ENCODE assay signal across 19 cellular contexts in the genomic region with DNA sequence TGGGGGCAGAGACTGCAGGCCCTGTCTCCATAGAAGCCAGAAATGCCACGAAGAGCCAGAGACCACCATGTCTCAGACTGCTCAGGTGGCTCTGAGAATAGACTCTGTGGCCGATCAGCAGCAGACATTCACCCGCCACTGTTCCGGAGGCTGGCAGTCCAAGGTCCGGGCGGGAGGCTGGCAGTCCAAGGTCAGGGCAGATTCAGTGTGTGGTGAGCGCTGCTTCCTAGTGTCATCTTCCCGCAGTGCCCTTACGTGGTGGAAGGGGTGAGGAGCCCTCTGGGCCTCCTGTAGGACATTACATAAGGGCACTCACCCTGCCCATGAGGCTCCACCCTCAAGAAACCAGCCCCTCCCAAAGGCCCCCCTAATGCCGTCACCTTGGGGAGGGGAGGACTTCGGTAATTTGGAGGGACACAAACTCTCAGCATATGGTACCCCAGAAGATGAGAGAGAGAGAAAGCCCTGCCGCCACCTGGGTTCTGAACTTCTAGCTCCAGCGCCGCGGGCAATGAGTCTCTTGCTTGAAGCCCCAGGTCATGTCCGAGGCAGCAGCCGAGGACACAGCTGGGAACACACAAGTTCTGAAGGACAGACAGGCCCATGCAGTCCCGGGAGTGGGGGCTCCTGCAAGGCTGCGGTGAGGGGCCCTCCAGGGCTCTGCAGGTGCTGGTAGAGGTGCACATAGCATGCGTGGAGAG. TPM values are rescaled to one million over a fixed set of nuclear protein-coding genes. Genes with fewer than 3 reads are reported as not detected.
DNase-seq lines count a peak whose midpoint lies in the region; ATAC-seq, FAIRE-seq and TF ChIP-seq lines count a peak whose summit lies in the region.
"Had no signal": no experiment of that assay in that cellular context is flagged by ENCODE, and none has a peak within 500 bp of the region (broad histone marks: within the 10 kb centered on the region; RNA-seq: fewer than 3 reads in every experiment).

No MANE protein-coding gene starts in this region.

- no peak overlapping the region for H4K91ac ChIP-seq in trophoblast cell (ENCODE audit: low read depth, low read length)

- peak in 3 of 6 experiments; percentile 18 to 38 (median 23) for TF ChIP-seq CTCF in Peyer's patch (IDR thresholded peaks at IDR 0.05)

- H2BK5ac ChIP-seq in trophoblast cell (ENCODE audit: low read depth, low read length, poor library complexity): no peak overlapping the region

- H2BK120ac ChIP-seq in trophoblast cell (ENCODE audit: insufficient read depth, low read length, poor library complexity): no peak overlapping the region

- no peak overlapping the region for H3K4ac ChIP-seq in trophoblast cell (ENCODE audit: low read depth, low read length)

- no peak overlapping the region for H3K18ac ChIP-seq in trophoblast cell (ENCODE audit: low read length)

- no peak overlapping the region for H4K8ac ChIP-seq in trophoblast cell (ENCODE audit: low read depth, low read length)

- H3K36me3 ChIP-seq in Peyer's patch: no peaks in the 10 kb centered on the region
- no peaks in the 10 kb centered on the region for H3K36me3 ChIP-seq in small intestine (ENCODE audit: control insufficient read depth in 2 of 2, insufficient read depth in 2 of 2, low read length in 2 of 2)
- H3K36me3 ChIP-seq in trophoblast cell (ENCODE audit: control insufficient read depth in 1 of 2, insufficient read depth in 2 of 2, low read length in 2 of 2): no peaks in the 10 kb centered on the region
- H3K36me3 ChIP-seq: BLaER1 had no signal

- no peak overlapping the region for H3K9ac ChIP-seq in trophoblast cell (ENCODE audit: low read length)
- H3K9ac ChIP-seq: BLaER1, GM23248 had no signal

- FAIRE-seq in small intestine (lab: Jason Lieb, UNC): no peak
- FAIRE-seq: GM12892, H54 had no signal

- H3K23ac ChIP-seq in trophoblast cell (ENCODE audit: low read length): no peak overlapping the region

- peak in 2 of 3 donors; percentile 66 to 82 for DNase-seq in Peyer's patch
- DNase-seq in left lobe of liver (ENCODE audit: low spot score): peak; percentile 82
- peak; percentile 31 for DNase-seq in mucosa of gallbladder (ENCODE audit: low spot score)
- peak; percentile 68 for DNase-seq in small intestine
- DNase-seq in trophoblast cell: no peak
- DNase-seq: 8988T; AML-193; Caco-2; CD8-positive, alpha-beta memory T cell; DND-41; GDM1; GM23248 had no signal

- no peaks in the 10 kb centered on the region for H3K9me3 ChIP-seq in Peyer's patch
- no peaks in the 10 kb centered on the region for H3K9me3 ChIP-seq in small intestine (ENCODE audit: control insufficient read depth, low read depth)
- H3K9me3 ChIP-seq in trophoblast cell (ENCODE audit: insufficient read depth, low read depth, low read length): peaks cover 8% of the 10 kb centered on the region
- H3K9me3 ChIP-seq: BLaER1, Caco-2 had no signal

- H2BK12ac ChIP-seq in trophoblast cell (ENCODE audit: low read length): no peak overlapping the region

- H3K4me1 ChIP-seq in Peyer's patch (no peaks in the 10 kb centered on the region), small intestine (ENCODE audit: control insufficient read depth in 2 of 2, insufficient read depth in 1 of 2, low read depth in 1 of 2, low read length in 1 of 2) (no peaks in the 10 kb centered on the region), trophoblast cell (ENCODE audit: control insufficient read depth in 1 of 2, insufficient read depth in 2 of 2, low read length in 2 of 2) (peaks cover 0 to 3% of the 10 kb centered on the region in 2 experiments)

- no peak overlapping the region for H2AFZ ChIP-seq in trophoblast cell (ENCODE audit: insufficient read depth, low read length, poor library complexity)
- H2AFZ ChIP-seq: GM23248 had no signal

- no peak overlapping the region for H2AK5ac ChIP-seq in trophoblast cell (ENCODE audit: low read length)

- no peaks in the 10 kb centered on the region for H3K79me1 ChIP-seq in trophoblast cell (ENCODE audit: low read length)

- H4K12ac ChIP-seq in trophoblast cell (ENCODE audit: low read depth, low read length): no peak overlapping the region

- H3K14ac ChIP-seq in trophoblast cell (ENCODE audit: low read length): no peak overlapping the region

- ATAC-seq in left lobe of liver (peak; percentile 93), HG03342 (IDR thresholded peaks at IDR 0.05; ENCODE audit: unreplicated experiment) (no peak), GM19328 (IDR thresholded peaks at IDR 0.05; ENCODE audit: unreplicated experiment) (no peak)
- ATAC-seq: HCT116 had no signal

- no peaks in the 10 kb centered on the region for H3K27me3 ChIP-seq in Peyer's patch
- H3K27me3 ChIP-seq in small intestine (ENCODE audit: control insufficient read depth in 2 of 2, insufficient read depth in 2 of 2, low read length in 2 of 2): no peaks in the 10 kb centered on the region
- H3K27me3 ChIP-seq in trophoblast cell (ENCODE audit: insufficient read depth, low read length): no peaks in the 10 kb centered on the region
- H3K27me3 ChIP-seq: BLaER1 had no signal

- H3K4me3 ChIP-seq in Peyer's patch: no peak overlapping the region
- no peak overlapping the region for H3K4me3 ChIP-seq in small intestine (ENCODE audit: low read depth in 1 of 2, low read length in 2 of 2)
- no peak overlapping the region for H3K4me3 ChIP-seq in trophoblast cell (ENCODE audit: low read depth, low read length)
- H3K4me3 ChIP-seq: BLaER1, GM23248 had no signal

- H3K27ac ChIP-seq in Peyer's patch: no peak overlapping the region
- no peak overlapping the region for H3K27ac ChIP-seq in small intestine (ENCODE audit: low read depth in 1 of 2, low read length in 1 of 2)
- no peak overlapping the region for H3K27ac ChIP-seq in trophoblast cell (ENCODE audit: low read depth, low read length)
- H3K27ac ChIP-seq: BLaER1, GM23248 had no signal

- WGBS in small intestine, 3 donors: 55 to 80% (median 59%) methylated on average over 20 of the region's 20 CpGs
- WGBS in trophoblast cell (ENCODE audit: extremely low coverage, insufficient coverage, insufficient read length): no CpG with 5 or more reads among the region's 20 CpGs

- TF ChIP-seq POLR2A in Peyer's patch (IDR thresholded peaks at IDR 0.05): no peak

- H3K79me2 ChIP-seq in trophoblast cell (ENCODE audit: control insufficient read depth, insufficient read depth, low read length, poor library complexity): no peaks in the 10 kb centered on the region

- H3K4me2 ChIP-seq in trophoblast cell (ENCODE audit: low read length): no peak overlapping the region
- H3K4me2 ChIP-seq: BLaER1 had no signal

RNA-seq across cellular contexts. Expression of a gene that starts 36.4 kb away (rescaled TPM):
- total RNA-seq in Peyer's patch (1 to 10 TPM in 3 of 4 donors, under 1 TPM in 1; 0.35 to 2.7 (median 1.8) TPM), left lobe of liver (1.5 TPM), mucosa of gallbladder (3.2 TPM)
- under 1 TPM in 2 of 3 donors, not detected in 1; 0.48 to 0.54 TPM for polyA plus RNA-seq in small intestine
- polyA plus RNA-seq in trophoblast cell (2013): 30.3 and 30.7 TPM in 2 replicates
- total RNA-seq: CD8-positive, alpha-beta memory T cell; GM23248; HT-29 had no signal
- polyA plus RNA-seq: CD8-positive, alpha-beta memory T cell; GM23248 had no signal

Comparison
In these comparisons a context has a peak if more than half of its experiments do, and no peak if none do; other contexts are left out.
1. DNase-seq: peak in Peyer's patch (2 of 3), left lobe of liver (single experiment), mucosa of gallbladder (single experiment) and small intestine (single experiment); none in trophoblast cell (0 of 2).